Comparison of ENCODE assay signal across 18 cellular contexts in the genomic region with DNA sequence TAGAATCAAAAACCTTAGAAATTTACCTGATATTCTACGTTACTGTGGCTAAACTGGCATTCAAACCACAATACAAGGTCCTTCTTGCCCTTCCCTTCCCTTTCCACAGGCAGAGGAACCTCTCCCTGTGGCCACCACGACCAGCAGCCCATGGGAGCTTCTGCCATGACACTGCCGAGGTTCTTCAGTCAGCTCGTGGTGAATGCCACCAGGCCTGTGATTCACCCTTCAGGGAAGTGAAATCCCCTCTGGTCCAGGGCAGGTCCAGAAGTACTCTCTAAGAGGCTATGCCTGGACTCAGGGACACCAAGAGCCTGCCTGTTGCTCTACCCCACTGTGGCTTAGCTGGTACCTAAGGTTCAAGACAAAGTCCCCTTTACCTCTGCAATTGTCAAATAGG.
DNase-seq lines count a peak whose midpoint lies in the region; ATAC-seq and TF ChIP-seq lines count a peak whose summit lies in the region.
"Had no signal": no experiment of that assay in that cellular context is flagged by ENCODE, and none has a peak within 500 bp of the region (broad histone marks: within the 10 kb centered on the region; RNA-seq: fewer than 3 reads in every experiment).

No MANE protein-coding gene starts in this region.

- DNase-seq in MCF 10A (ENCODE audit: unreplicated experiment) (no peak), breast epithelium (ENCODE audit: low spot score in 2 of 2) (no peak), cardiac muscle cell (ENCODE audit: low read depth in 1 of 2, low spot score in 1 of 2) (no peak), right atrium auricular region (ENCODE audit: low spot score) (no peak), upper lobe of right lung (no peak), H4 (ENCODE audit: low spot score) (no peak), SHP77 (lab: John Stamatoyannopoulos, UW) (no peak)
- no peak for DNase-seq in activated naive CD4-positive, alpha-beta T cell treated with Interleukin-2 at 50 U/mL for 16 hours
- DNase-seq: CD8-positive, alpha-beta T cell; COR-L47; DMS153; DMS79 treated with DMSO at 0.1 percent for 48 hours; EL; HCEC 1CT; HFFc6 had no signal

- CTCF ChIA-PET in MCF 10A (lab: Yijun Ruan, JAX) = interaction anchor here (0.6 kb wide), 1 partner anchor 19 kb away, joined by 5 read pairs; no protein-coding TSS in a partner anchor

- no peak overlapping the region for H3K4me3 Mint-ChIP-seq in MCF 10A (ENCODE audit: unreplicated experiment)
- H3K4me3 Mint-ChIP-seq: CD14-positive monocyte; CD8-positive, alpha-beta T cell; GM23338; HFFc6 had no signal

- POLR2A ChIA-PET in MCF 10A (lab: Yijun Ruan, JAX) = no interaction called here

- H3K27me3 Mint-ChIP-seq in MCF 10A (ENCODE audit: insufficient read depth, unreplicated experiment) = no peaks in the 10 kb centered on the region

- peak; percentile 16 for ATAC-seq in upper lobe of right lung
- ATAC-seq: CD8-positive, alpha-beta T cell; GM23338 had no signal

- H3K27ac ChIP-seq in breast epithelium (no peak overlapping the region), cardiac muscle cell (peak overlapping the region; percentile 83), right atrium auricular region (peak overlapping the region; percentile 52 to 80), upper lobe of right lung (no peak overlapping the region)
- H3K27ac ChIP-seq: 22Rv1 had no signal

- H3K9me3 ChIP-seq in breast epithelium (no peaks in the 10 kb centered on the region), cardiac muscle cell (ENCODE audit: low read depth) (no peaks in the 10 kb centered on the region), right atrium auricular region (no peaks in the 10 kb centered on the region), upper lobe of right lung (no peaks in the 10 kb centered on the region)

- peak overlapping the region; percentile 50 for H3K27ac Mint-ChIP-seq in MCF 10A (ENCODE audit: low read depth, unreplicated experiment)
- H3K27ac Mint-ChIP-seq: CD14-positive monocyte; CD8-positive, alpha-beta T cell; GM23338; HFFc6 had no signal

- H3K4me1 ChIP-seq in breast epithelium (no peaks in the 10 kb centered on the region), cardiac muscle cell (ENCODE audit: low read depth) (peaks cover 17% of the 10 kb centered on the region), right atrium auricular region (peaks cover 0 to 7% of the 10 kb centered on the region in 2 donors), upper lobe of right lung (no peaks in the 10 kb centered on the region)

- no peaks in the 10 kb centered on the region for H3K36me3 ChIP-seq in breast epithelium
- no peaks in the 10 kb centered on the region for H3K36me3 ChIP-seq in cardiac muscle cell
- H3K36me3 ChIP-seq in right atrium auricular region = no peaks in the 10 kb centered on the region
- no peaks in the 10 kb centered on the region for H3K36me3 ChIP-seq in upper lobe of right lung

- no TSS peak for BruUV-seq in MCF 10A (replicated peaks; lab: Mats Ljungman, UMichigan)

- intact Hi-C loops in MCF 10A (cut with micrococcal nuclease) = no loop called here
- intact Hi-C loops in breast epithelium (cut with DNase I; ENCODE audit: low total_unique reads) = no loop called here
- intact Hi-C loops in upper lobe of right lung (cut with DNase I) = no loop called here

- TF ChIP-seq CTCF in MCF 10A (IDR thresholded peaks at IDR 0.05; ENCODE audit: unreplicated experiment) = no peak
- TF ChIP-seq CTCF in breast epithelium (IDR thresholded peaks at IDR 0.05) = no peak
- no peak for TF ChIP-seq CTCF in cardiac muscle cell (IDR thresholded peaks at IDR 0.05; ENCODE audit: low read depth, low read length)
- TF ChIP-seq CTCF in right atrium auricular region (IDR thresholded peaks at IDR 0.05) = no peak
- no peak for TF ChIP-seq CTCF in upper lobe of right lung (IDR thresholded peaks at IDR 0.05)

- H3K4me1 Mint-ChIP-seq in MCF 10A (ENCODE audit: insufficient read depth, unreplicated experiment) = peaks cover 7% of the 10 kb centered on the region
- H3K4me1 Mint-ChIP-seq: CD14-positive monocyte had no signal

- H3K9me3 Mint-ChIP-seq in MCF 10A (ENCODE audit: unreplicated experiment) = peaks cover 8% of the 10 kb centered on the region
- H3K9me3 Mint-ChIP-seq: HFFc6 had no signal

- no peak for TF ChIP-seq POLR2A in breast epithelium (IDR thresholded peaks at IDR 0.05)

- H3K4me3 ChIP-seq in breast epithelium (no peak overlapping the region), cardiac muscle cell (no peak overlapping the region), right atrium auricular region (no peak overlapping the region), upper lobe of right lung (no peak overlapping the region)
- H3K4me3 ChIP-seq: GM23338 had no signal

- no peaks in the 10 kb centered on the region for H3K27me3 ChIP-seq in breast epithelium
- no peaks in the 10 kb centered on the region for H3K27me3 ChIP-seq in cardiac muscle cell
- H3K27me3 ChIP-seq in right atrium auricular region = no peaks in the 10 kb centered on the region
- H3K27me3 ChIP-seq in upper lobe of right lung = no peaks in the 10 kb centered on the region

- H3K36me3 Mint-ChIP-seq in MCF 10A (ENCODE audit: insufficient read depth, unreplicated experiment) = peaks cover 5% of the 10 kb centered on the region
- H3K36me3 Mint-ChIP-seq: CD14-positive monocyte; CD8-positive, alpha-beta T cell had no signal

Comparison
In these comparisons a context has a peak if more than half of its experiments do, and no peak if none do; other contexts are left out.
1. H3K27ac ChIP-seq: peak in cardiac muscle cell (single experiment) and right atrium auricular region (2 of 2); none in breast epithelium (0 of 2) and upper lobe of right lung (single experiment).